29 cellular contexts compared by ENCODE assay signal in genomic region chr7:23960361-23960760, GRCh38.
"Had no signal": no experiment of that assay in that cellular context is flagged by ENCODE, and none has a peak within 500 bp of the region (broad histone marks: within the 10 kb centered on the region; RNA-seq: fewer than 3 reads in every experiment).

No MANE protein-coding gene starts in this region.

- H3K4me1 ChIP-seq: adrenal gland, body of pancreas, esophagus muscularis mucosa, foreskin keratinocyte, gastrocnemius medialis, heart right ventricle had no signal

- H3K36me3 ChIP-seq: adrenal gland, esophagus muscularis mucosa, gastrocnemius medialis, heart right ventricle had no signal

- H3K4me3 ChIP-seq: adrenal gland, body of pancreas, coronary artery, dorsolateral prefrontal cortex, esophagus muscularis mucosa, gastrocnemius medialis, heart right ventricle had no signal

- H3K9me3 ChIP-seq: adrenal gland, body of pancreas, esophagus muscularis mucosa, gastrocnemius medialis had no signal

- H3K27me3 ChIP-seq: adrenal gland, body of pancreas, dorsolateral prefrontal cortex, esophagus muscularis mucosa, foreskin keratinocyte, gastrocnemius medialis, heart right ventricle had no signal

- ATAC-seq: activated CD4-positive, alpha-beta T cell treated with anti-CD3 and anti-CD28 coated beads for 36 hours; activated CD8-positive, alpha-beta memory T cell treated with anti-CD3 and anti-CD28 coated beads, Interleukin-2, amount 10 ng/mL, durations not matched to agents 7 days and 5 days; activated CD8-positive, alpha-beta T cell treated with anti-CD3 and anti-CD28 coated beads, Interleukin-2, amount 10 ng/mL, durations not matched to agents 7 days and 5 days; activated naive CD8-positive, alpha-beta T cell treated with anti-CD3 and anti-CD28 coated beads, Interleukin-2, amount 50 U/mL, for 24 hours; body of pancreas; foreskin keratinocyte; gastrocnemius medialis; heart right ventricle had no signal

- DNase-seq: activated CD4-positive, alpha-beta memory T cell treated with anti-CD3 and anti-CD28 coated beads for 36 hours; activated CD4-positive, alpha-beta T cell treated with anti-CD3 and anti-CD28 coated beads for 36 hours; activated CD4-positive, alpha-beta T cell treated with anti-CD3 and anti-CD28 coated beads, Interleukin-2, amount 10 ng/mL, durations not matched to agents 24 days and 14 days; activated CD4-positive, CD25-positive, alpha-beta regulatory T cell; activated CD4-positive, CD25-positive, alpha-beta regulatory T cell treated with anti-CD3 and anti-CD28 coated beads, Interleukin-2, amount 50 U/mL, for 72 hours; activated CD8-positive, alpha-beta memory T cell treated with anti-CD3 and anti-CD28 coated beads, Interleukin-2, amount 10 ng/mL, durations not matched to agents 7 days and 5 days; activated CD8-positive, alpha-beta memory T cell treated with anti-CD3 and anti-CD28 coated beads, Interleukin-2, amount 50 U/mL, for 4 hours; activated CD8-positive, alpha-beta T cell treated with anti-CD3 and anti-CD28 coated beads, Interleukin-2, amount 10 ng/mL, durations not matched to agents 7 days and 5 days; activated effector memory CD4-positive, alpha-beta T cell treated with anti-CD3 and anti-CD28 coated beads, Interleukin-2, amount 50 U/mL, for 16 hours; activated naive CD4-positive, alpha-beta T cell treated with anti-CD3 and anti-CD28 coated beads for 36 hours; activated naive CD8-positive, alpha-beta T cell treated with anti-CD3 and anti-CD28 coated beads for 36 hours; activated naive CD8-positive, alpha-beta T cell treated with anti-CD3 and anti-CD28 coated beads, Interleukin-2, amount 50 U/mL, for 24 hours; activated T-cell treated with anti-CD3 and anti-CD28 coated beads, Interleukin-2, amount 50 U/mL, for 1 hour; activated T-cell treated with anti-CD3 and anti-CD28 coated beads, Interleukin-2, amount 50 U/mL, for 48 hours; adrenal gland; amygdala; aorta; body of pancreas; dorsolateral prefrontal cortex; effector memory CD4-positive, alpha-beta T cell; endodermal cell; erythroblast; foreskin keratinocyte; gastrocnemius medialis; glutamatergic neuron; heart right ventricle; T-helper 2 cell had no signal

- H3K27ac ChIP-seq: adrenal gland, body of pancreas, coronary artery, dorsolateral prefrontal cortex, esophagus muscularis mucosa, foreskin keratinocyte, gastrocnemius medialis, heart right ventricle had no signal
